In the genomic region with DNA sequence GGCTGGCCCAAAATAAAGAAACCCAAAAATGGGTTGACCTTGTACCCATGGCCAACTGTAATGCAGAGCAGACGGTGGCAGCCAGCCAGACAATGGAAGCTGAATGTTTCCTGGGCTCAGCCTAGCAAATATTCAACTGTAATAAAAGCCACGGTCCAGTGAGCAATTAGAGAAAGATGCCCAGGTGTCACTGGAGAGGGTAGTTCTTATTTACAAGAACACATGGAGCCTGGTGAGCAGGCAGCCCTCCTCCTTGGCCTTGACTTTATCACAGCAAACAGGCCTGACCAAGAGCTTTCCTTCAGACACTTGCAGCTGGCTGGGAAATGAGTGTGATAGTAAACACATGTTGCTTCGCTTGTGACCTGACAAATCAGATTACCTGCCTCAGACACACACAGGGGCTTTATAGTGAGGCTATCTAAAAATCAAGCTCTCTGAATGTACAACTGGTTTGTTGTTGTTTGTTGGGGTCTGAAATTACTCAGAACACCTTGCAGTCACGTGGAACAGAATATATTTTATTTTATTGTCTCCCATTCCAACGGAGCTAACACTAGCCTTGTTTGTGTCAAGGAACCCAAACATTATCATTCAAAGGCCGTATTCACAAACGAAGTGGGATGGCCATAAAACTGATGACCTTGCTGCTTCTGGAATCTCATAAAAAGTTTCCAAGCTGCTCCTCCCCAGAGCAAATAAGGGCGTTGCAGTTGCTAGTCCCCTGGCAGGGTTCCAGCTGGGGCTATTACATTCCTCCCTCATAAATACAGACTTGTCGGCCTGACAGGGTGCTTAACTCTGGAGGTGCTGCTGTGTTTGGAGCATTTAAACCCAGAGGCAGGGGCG, we compare ENCODE assay signal across 8 cellular contexts.
A peak's percentile ranks its signal among the peaks of the same experiment; 100 is the strongest.
DNase-seq lines count a peak whose midpoint lies in the region; ATAC-seq and TF ChIP-seq lines count a peak whose summit lies in the region.

No MANE protein-coding gene starts in this region.

- peak overlapping the region; percentile 88 for H3K27ac ChIP-seq in psoas muscle

- H3K27me3 ChIP-seq in psoas muscle (ENCODE audit: insufficient read depth in 3 of 3, low read length in 2 of 3) = no peaks in the 10 kb centered on the region

- 14 to 23% (median 15%) methylated on average over 10 of the region's 10 CpGs for WGBS in psoas muscle, 3 donors

- no peak for TF ChIP-seq CTCF in fibroblast of mammary gland (conservative IDR thresholded peaks at IDR 0.05; ENCODE audit: control insufficient read depth, insufficient read depth, low read depth, low read length)
- TF ChIP-seq CTCF in psoas muscle (IDR thresholded peaks at IDR 0.05) = no peak

- DNase-seq in HT-29 (ENCODE audit: low spot score) = peak; percentile 100
- peak; percentile 75 for DNase-seq in NCI-H82 treated with DMSO at 0.1 percent for 48 hours (lab: John Stamatoyannopoulos, UW; ENCODE audit: unreplicated experiment)
- peak; percentile 59 for DNase-seq in fibroblast of mammary gland (ENCODE audit: low read depth)
- peak; percentile 67 to 88 for DNase-seq in psoas muscle
- DNase-seq in SW 1271 (lab: John Stamatoyannopoulos, UW) = no peak
- no peak for DNase-seq in activated CD8-positive, alpha-beta memory T cell treated with anti-CD3 and anti-CD28 coated beads, Interleukin-2, amount 50 U/mL, for 4 hours

- intact Hi-C loops in psoas muscle (cut with DNase I) = no loop called here

- H3K9me3 ChIP-seq in psoas muscle = no peaks in the 10 kb centered on the region

- no peak overlapping the region for H3K4me3 ChIP-seq in fibroblast of mammary gland (ENCODE audit: control insufficient read depth, low read depth, low read length)
- peak overlapping the region; percentile 22 for H3K4me3 ChIP-seq in psoas muscle

- no peaks in the 10 kb centered on the region for H3K36me3 ChIP-seq in psoas muscle (ENCODE audit: insufficient read depth in 1 of 2, low read depth in 1 of 2)

- H3K4me1 ChIP-seq in psoas muscle = peaks cover 26% of the 10 kb centered on the region

- ATAC-seq in psoas muscle (peak; percentile 76 to 90 (median 78)), GM21381 (IDR thresholded peaks at IDR 0.05; ENCODE audit: unreplicated experiment) (no peak), GM21390 (IDR thresholded peaks at IDR 0.05; ENCODE audit: unreplicated experiment) (no peak)

Comparison
In these comparisons a context has a peak if more than half of its experiments do, and no peak if none do; other contexts are left out.
1. DNase-seq: peak in HT-29 (single experiment), NCI-H82 treated with DMSO at 0.1 percent for 48 hours (single experiment), fibroblast of mammary gland (single experiment) and psoas muscle (2 of 2); none in SW 1271 (0 of 2) and activated CD8-positive, alpha-beta memory T cell treated with anti-CD3 and anti-CD28 coated beads, Interleukin-2, amount 50 U/mL, for 4 hours (single experiment).
2. ATAC-seq: peak in psoas muscle (4 of 4); none in GM21381 (single experiment) and GM21390 (single experiment).